ENCODE assay signal across 1 cellular context in the genomic region with DNA sequence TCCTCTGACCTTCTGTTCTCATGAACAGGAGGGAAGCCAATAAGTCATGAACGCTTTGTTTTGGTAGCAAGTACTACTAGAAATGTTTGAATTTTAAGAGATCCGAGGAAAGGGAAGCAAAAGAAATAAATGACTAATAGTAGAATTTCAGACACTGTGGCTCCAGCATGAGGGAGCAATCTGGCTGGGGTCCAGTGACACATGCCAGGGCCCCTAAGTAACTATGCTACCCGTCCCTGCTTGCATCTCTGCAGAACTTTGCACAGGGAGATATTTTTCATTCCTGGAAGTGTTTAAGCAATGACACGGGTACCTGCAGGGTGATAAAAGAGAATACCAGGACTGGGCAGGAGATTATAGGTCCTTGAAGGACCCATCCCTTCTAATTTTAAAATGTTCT.
A peak's percentile ranks its signal among the peaks of the same experiment; 100 is the strongest.
TF ChIP-seq lines count a peak whose summit lies in the region.

No MANE protein-coding gene starts in this region.

TF ChIP-seq in IMR-90, 13 proteins besides CTCF, POLR2A, EP300 and RAD21:
- TF ChIP-seq NFE2L2 (IDR thresholded peaks at IDR 0.05; ENCODE audit: low read depth, low read length): no peak
- no peak for TF ChIP-seq RFX5 (IDR thresholded peaks at IDR 0.05; ENCODE audit: low read depth, low read length)
- no peak for TF ChIP-seq MAFK (IDR thresholded peaks at IDR 0.05; ENCODE audit: low read depth, low read length)
- TF ChIP-seq SMC3 (IDR thresholded peaks at IDR 0.05; ENCODE audit: low read depth, low read length): peak; percentile 27; the same call in 1 of the 2 replicates
- TF ChIP-seq FOS (IDR thresholded peaks at IDR 0.05; ENCODE audit: low read depth, low read length): no peak
- TF ChIP-seq CEBPB (IDR thresholded peaks at IDR 0.05; ENCODE audit: low read depth, low read length): no peak
- no peak for TF ChIP-seq RCOR1 (IDR thresholded peaks at IDR 0.05; ENCODE audit: insufficient replicate concordance, low read length)
TF ChIP-seq in IMR-90: peak in this region for 1.
